ENCODE assay signal across 1 cellular context in genomic region chr10:5665380-5666323, GRCh38.
TF ChIP-seq lines count a peak whose summit lies in the region.

No MANE protein-coding gene starts in this region.

TF ChIP-seq in K562, 482 proteins besides CTCF, POLR2A, EP300 and RAD21 (continued from another document):
- 0 out of 2 replicates have a peak, but pooled peaks have one; percentile 7 for TF ChIP-seq MGA (IDR thresholded peaks at IDR 0.05)
- peak; percentile 47 for TF ChIP-seq ZNF512 (tag; IDR thresholded peaks at IDR 0.05)
- peak in 1 of 2 experiments; percentile 9; a peak in 1 of 4 replicates for TF ChIP-seq MNT (conservative IDR thresholded peaks at IDR 0.05)
- peak; percentile 52 for TF ChIP-seq MAX (CRISPR knock-in tag; IDR thresholded peaks at IDR 0.05)
- peak; percentile 16; the same call in 1 of the 2 replicates for TF ChIP-seq MTA3 (IDR thresholded peaks at IDR 0.05; ENCODE audit: borderline replicate concordance)
- 0 out of 2 replicates have a peak, but pooled peaks have one; percentile 57 for TF ChIP-seq RREB1 (CRISPR knock-in tag; IDR thresholded peaks at IDR 0.05)
- no peak for TF ChIP-seq ZNF253 (CRISPR knock-in tag; conservative IDR thresholded peaks at IDR 0.05)
- TF ChIP-seq STAG1 (CRISPR knock-in tag; IDR thresholded peaks at IDR 0.05; ENCODE audit: borderline replicate concordance), result 0 out of 2 replicates have a peak, but pooled peaks have one; percentile 14
- TF ChIP-seq E2F6 (IDR thresholded peaks at IDR 0.05; ENCODE audit: borderline replicate concordance in 1 of 2, extremely low read depth in 1 of 2, insufficient read depth in 1 of 2, insufficient read length in 1 of 2, low read depth in 1 of 2, low read length in 1 of 2, poor library complexity in 1 of 2, severe bottlenecking in 1 of 2), result peak in 1 of 2 experiments; percentile 49
- no peak for TF ChIP-seq CBFA2T2 (conservative IDR thresholded peaks at IDR 0.05)
- peak; percentile 97 for TF ChIP-seq ZBTB1 (CRISPR knock-in tag; IDR thresholded peaks at IDR 0.05; ENCODE audit: borderline replicate concordance, low read depth)
TF ChIP-seq in K562: peak in this region for 30.
